ENCODE assay signal across 1 cellular context in genomic region chr19:14672043-14672872, GRCh38.
TF ChIP-seq lines count a peak whose summit lies in the region.

No MANE protein-coding gene starts in this region.

TF ChIP-seq in SK-N-SH, 30 proteins besides CTCF, POLR2A, EP300 and RAD21:
- TF ChIP-seq SIN3A (IDR thresholded peaks at IDR 0.05; ENCODE audit: borderline replicate concordance, low read depth, low read length) = no peak
- TF ChIP-seq MXI1 (IDR thresholded peaks at IDR 0.05; ENCODE audit: low read depth, low read length) = no peak
- TF ChIP-seq USF1 (IDR thresholded peaks at IDR 0.05; ENCODE audit: borderline replicate concordance, low read depth) = no peak
- TF ChIP-seq POLR2AphosphoS5 (IDR thresholded peaks at IDR 0.05; ENCODE audit: low read depth, low read length) = no peak
- TF ChIP-seq, protein P1, sequence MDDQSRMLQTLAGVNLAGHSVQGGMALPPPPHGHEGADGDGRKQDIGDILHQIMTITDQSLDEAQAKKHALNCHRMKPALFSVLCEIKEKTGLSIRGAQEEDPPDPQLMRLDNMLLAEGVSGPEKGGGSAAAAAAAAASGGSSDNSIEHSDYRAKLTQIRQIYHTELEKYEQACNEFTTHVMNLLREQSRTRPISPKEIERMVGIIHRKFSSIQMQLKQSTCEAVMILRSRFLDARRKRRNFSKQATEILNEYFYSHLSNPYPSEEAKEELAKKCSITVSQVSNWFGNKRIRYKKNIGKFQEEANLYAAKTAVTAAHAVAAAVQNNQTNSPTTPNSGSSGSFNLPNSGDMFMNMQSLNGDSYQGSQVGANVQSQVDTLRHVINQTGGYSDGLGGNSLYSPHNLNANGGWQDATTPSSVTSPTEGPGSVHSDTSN (IDR thresholded peaks at IDR 0.05) = no peak
- TF ChIP-seq, protein P2, sequence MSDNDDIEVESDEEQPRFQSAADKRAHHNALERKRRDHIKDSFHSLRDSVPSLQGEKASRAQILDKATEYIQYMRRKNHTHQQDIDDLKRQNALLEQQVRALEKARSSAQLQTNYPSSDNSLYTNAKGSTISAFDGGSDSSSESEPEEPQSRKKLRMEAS (IDR thresholded peaks at IDR 0.05; ENCODE audit: low read depth) = no peak
- no peak for TF ChIP-seq FOXM1 (IDR thresholded peaks at IDR 0.05; ENCODE audit: low read depth)
- no peak for TF ChIP-seq RXRA (IDR thresholded peaks at IDR 0.05; ENCODE audit: borderline replicate concordance, low read depth)
- no peak for TF ChIP-seq FOXJ3 (CRISPR knock-in tag; IDR thresholded peaks at IDR 0.05)
- no peak for TF ChIP-seq ELF1 (IDR thresholded peaks at IDR 0.05)
- no peak for TF ChIP-seq NRF1 (IDR thresholded peaks at IDR 0.05; ENCODE audit: low read depth, low read length)
- no peak for TF ChIP-seq TCF12 (IDR thresholded peaks at IDR 0.05)
